17 cellular contexts compared by ENCODE assay signal in genomic region chr15:92244703-92245102, GRCh38.
"Had no signal": no experiment of that assay in that cellular context is flagged by ENCODE, and none has a peak within 500 bp of the region (broad histone marks: within the 10 kb centered on the region; RNA-seq: fewer than 3 reads in every experiment).

No MANE protein-coding gene starts in this region.

- H3K27ac ChIP-seq: brain microvascular endothelial cell, coronary artery, foreskin keratinocyte, right atrium auricular region, skin epidermis, upper lobe of left lung had no signal

- H3K4me3 ChIP-seq: coronary artery, right atrium auricular region, skin epidermis, upper lobe of left lung had no signal

- H3K27me3 ChIP-seq: brain microvascular endothelial cell, right atrium auricular region, upper lobe of left lung had no signal

- H3K36me3 ChIP-seq: brain microvascular endothelial cell, right atrium auricular region, upper lobe of left lung had no signal

- ATAC-seq: activated CD8-positive, alpha-beta T cell treated with anti-CD3 and anti-CD28 coated beads for 36 hours; foreskin keratinocyte; natural killer cell treated with Interleukin-12 subunit alpha and Interleukin-12 subunit beta and Interleukin-15 and Interleukin-18, amount 100 ng/mL, for 72 hours; WTC11 had no signal

- H3K9me3 ChIP-seq: upper lobe of left lung had no signal

- DNase-seq: activated CD4-positive, alpha-beta T cell treated with anti-CD3 and anti-CD28 coated beads for 4 hours; activated CD8-positive, alpha-beta T cell treated with anti-CD3 and anti-CD28 coated beads for 36 hours; activated gamma-delta T cell treated with Interleukin-2 at 50 U/mL for 16 hours; activated naive CD8-positive, alpha-beta T cell treated with anti-CD3 and anti-CD28 coated beads for 36 hours; brain microvascular endothelial cell; effector CD4-positive, alpha-beta T cell; foreskin keratinocyte; kidney glomerular epithelial cell; mesenchymal stem cell; occipital lobe; T-helper 2 cell; upper lobe of left lung had no signal

- H3K4me1 ChIP-seq: foreskin keratinocyte, right atrium auricular region, upper lobe of left lung had no signal
